8 cellular contexts compared by ENCODE assay signal in genomic region chr19:11987405-11988231, GRCh38. TPM values are rescaled to one million over a fixed set of nuclear protein-coding genes. Genes with fewer than 3 reads are reported as not detected.
A peak's percentile ranks its signal among the peaks of the same experiment; 100 is the strongest.
DNase-seq lines count a peak whose midpoint lies in the region; ATAC-seq lines count a peak whose summit lies in the region.

No MANE protein-coding gene starts in this region.

- H3K9me3 Mint-ChIP-seq in activated CD4-positive, alpha-beta memory T cell treated with anti-CD3 and anti-CD28 coated beads for 36 hours, result peaks cover 4% of the 10 kb centered on the region

- peak overlapping the region; percentile 80 for H3K27ac ChIP-seq in ectodermal cell (ENCODE audit: insufficient read depth, low read depth, low read length, poor library complexity, severe bottlenecking)

- peak overlapping the region; percentile 93 for H3K27ac Mint-ChIP-seq in activated CD4-positive, alpha-beta memory T cell treated with anti-CD3 and anti-CD28 coated beads for 36 hours

- DNase-seq in AG08396 (ENCODE audit: low spot score) (peak; percentile 95), NCI-H774 (lab: John Stamatoyannopoulos, UW) (peak; percentile 86), lung microvascular endothelial cell (ENCODE audit: low read depth in 2 of 2) (peak; percentile 86 to 92)
- peak; percentile 97 for DNase-seq in activated CD4-positive, alpha-beta memory T cell treated with anti-CD3 and anti-CD28 coated beads for 36 hours
- DNase-seq in stimulated activated CD4-positive, alpha-beta T cell treated with anti-CD3 and anti-CD28 coated beads, TNF-alpha, amount 100 ng/mL, for 24 hours (ENCODE audit: low read depth in 3 of 3), result peak; percentile 89 to 96 (median 91)

- peak overlapping the region; percentile 88 for H3K4me3 ChIP-seq in ectodermal cell (ENCODE audit: insufficient read depth, low read depth, low read length)

- peak; percentile 82 for ATAC-seq in GM19035 (IDR thresholded peaks at IDR 0.05; ENCODE audit: unreplicated experiment)
- ATAC-seq in HG03439 (IDR thresholded peaks at IDR 0.05; ENCODE audit: unreplicated experiment), result peak; percentile 62

- CTCF ChIA-PET in activated CD4-positive, alpha-beta memory T cell treated with anti-CD3 and anti-CD28 coated beads for 36 hours (lab: Charles Lee), result interaction anchor here (0.7 to 9.0 kb wide), 19 partner anchors 13 to 878 kb away, joined by 3 to 150 read pairs (median 5); partner anchors contain the start of genes ZNF20, ZNF491, ZNF700 and ZNF763

- no peaks in the 10 kb centered on the region for H3K27me3 Mint-ChIP-seq in activated CD4-positive, alpha-beta memory T cell treated with anti-CD3 and anti-CD28 coated beads for 36 hours

- peaks cover 2% of the 10 kb centered on the region for H3K36me3 Mint-ChIP-seq in activated CD4-positive, alpha-beta memory T cell treated with anti-CD3 and anti-CD28 coated beads for 36 hours

- H3K9me3 ChIP-seq in ectodermal cell (ENCODE audit: control insufficient read depth, low read length), result no peaks in the 10 kb centered on the region

- H3K27me3 ChIP-seq in ectodermal cell (ENCODE audit: control insufficient read depth, insufficient read depth, low read length, poor library complexity, severe bottlenecking), result no peaks in the 10 kb centered on the region

- no peaks in the 10 kb centered on the region for H3K4me1 ChIP-seq in ectodermal cell (ENCODE audit: control insufficient read depth, insufficient read depth, low read length)

- H3K4me1 Mint-ChIP-seq in activated CD4-positive, alpha-beta memory T cell treated with anti-CD3 and anti-CD28 coated beads for 36 hours (ENCODE audit: low read depth), result peaks cover 18% of the 10 kb centered on the region

- POLR2A ChIA-PET in activated CD4-positive, alpha-beta memory T cell treated with anti-CD3 and anti-CD28 coated beads for 36 hours (lab: Charles Lee), result interaction anchor here (0.6 to 2.0 kb wide), 6 partner anchors 13 to 175 kb away, joined by 3 to 8 read pairs (median 3); partner anchors contain the start of genes ZNF136 and ZNF878

- intact Hi-C loops in activated CD4-positive, alpha-beta memory T cell treated with anti-CD3 and anti-CD28 coated beads for 36 hours (cut with micrococcal nuclease), result loop anchor here (1.0 to 5.0 kb wide), 7 partner anchors 13 to 307 kb away; partner anchors contain the start of gene ZNF44

- H3K4me3 Mint-ChIP-seq in activated CD4-positive, alpha-beta memory T cell treated with anti-CD3 and anti-CD28 coated beads for 36 hours, result peak overlapping the region; percentile 93

- no peaks in the 10 kb centered on the region for H3K36me3 ChIP-seq in ectodermal cell (ENCODE audit: control insufficient read depth, insufficient read depth, low read length)

- WGBS in ectodermal cell, 2 experiments, result 1% methylated on average over 52 of the region's 52 CpGs

RNA-seq across cellular contexts. Expression of gene ZNF763, which starts 22.8 kb away (rescaled TPM):
- total RNA-seq in activated CD4-positive, alpha-beta memory T cell treated with anti-CD3 and anti-CD28 coated beads for 36 hours, result 1 to 10 TPM in 1 of 2 experiments, under 1 TPM in 1; 0.97 to 1.6 TPM
- 4.3 TPM for polyA plus RNA-seq in ectodermal cell (2013, experiment 1 of 4)
- polyA plus RNA-seq in ectodermal cell (2013, experiment 2 of 4), result 4.1 TPM
- 4.2 TPM for polyA plus RNA-seq in ectodermal cell (2013, experiment 3 of 4)
- polyA plus RNA-seq in ectodermal cell (2013, experiment 4 of 4), result 5.1 TPM
- total RNA-seq in lung microvascular endothelial cell, result 0.65 and 0.79 TPM in 2 replicates

RNA-seq across cellular contexts. Expression of gene ZNF433, which starts 47.9 kb away (rescaled TPM):
- total RNA-seq in activated CD4-positive, alpha-beta memory T cell treated with anti-CD3 and anti-CD28 coated beads for 36 hours, result under 1 TPM; 0.27 to 0.33 TPM
- polyA plus RNA-seq in ectodermal cell (2013, experiment 1 of 4), result 6.5 TPM
- polyA plus RNA-seq in ectodermal cell (2013, experiment 2 of 4), result 6.5 TPM
- polyA plus RNA-seq in ectodermal cell (2013, experiment 3 of 4), result 5.2 TPM
- polyA plus RNA-seq in ectodermal cell (2013, experiment 4 of 4), result 6.1 TPM
- 2.0 TPM in 2 replicates for total RNA-seq in lung microvascular endothelial cell

Comparison
In these comparisons a context has a peak if more than half of its experiments do, and no peak if none do; other contexts are left out.
1. Peak in every context shown above with its lines: DNase-seq, ATAC-seq, H3K4me3 ChIP-seq and H3K27ac ChIP-seq.